Comparison of ENCODE assay signal across 2 cellular contexts in the genomic region with DNA sequence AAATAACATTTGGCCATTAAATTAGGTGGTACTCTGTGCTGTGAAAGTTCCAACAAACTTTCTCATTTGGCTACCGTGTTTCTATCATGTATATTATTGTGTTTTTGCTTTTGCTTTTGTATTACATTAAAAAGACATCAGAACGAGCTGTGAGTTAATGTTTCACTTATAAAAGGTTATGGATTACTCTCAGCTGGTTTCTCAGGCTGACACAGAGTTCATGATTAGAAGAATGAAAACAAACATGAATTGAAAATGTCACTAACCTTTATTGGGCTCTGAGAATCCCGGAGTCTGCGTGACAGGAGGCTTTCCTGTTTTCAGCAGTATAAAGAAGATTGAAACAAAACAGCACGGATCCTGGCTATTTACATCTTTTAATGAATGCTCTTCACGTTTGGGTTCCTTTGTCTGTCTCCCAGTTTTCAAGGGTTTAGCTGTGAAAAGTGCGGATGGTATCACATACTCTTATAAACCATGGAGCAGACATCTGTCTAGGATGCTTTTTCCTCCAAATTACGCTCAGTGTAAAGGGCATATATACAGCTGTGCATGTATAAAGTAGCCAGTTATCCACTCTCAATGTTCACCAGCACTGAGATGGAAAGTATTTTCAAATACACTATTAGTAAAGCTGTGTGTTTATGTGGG.
TF ChIP-seq lines count a peak whose summit lies in the region.

No MANE protein-coding gene starts in this region.

TF ChIP-seq in GM12878, 131 proteins besides CTCF, POLR2A, EP300 and RAD21 (continued from another document):
- TF ChIP-seq, protein P1, sequence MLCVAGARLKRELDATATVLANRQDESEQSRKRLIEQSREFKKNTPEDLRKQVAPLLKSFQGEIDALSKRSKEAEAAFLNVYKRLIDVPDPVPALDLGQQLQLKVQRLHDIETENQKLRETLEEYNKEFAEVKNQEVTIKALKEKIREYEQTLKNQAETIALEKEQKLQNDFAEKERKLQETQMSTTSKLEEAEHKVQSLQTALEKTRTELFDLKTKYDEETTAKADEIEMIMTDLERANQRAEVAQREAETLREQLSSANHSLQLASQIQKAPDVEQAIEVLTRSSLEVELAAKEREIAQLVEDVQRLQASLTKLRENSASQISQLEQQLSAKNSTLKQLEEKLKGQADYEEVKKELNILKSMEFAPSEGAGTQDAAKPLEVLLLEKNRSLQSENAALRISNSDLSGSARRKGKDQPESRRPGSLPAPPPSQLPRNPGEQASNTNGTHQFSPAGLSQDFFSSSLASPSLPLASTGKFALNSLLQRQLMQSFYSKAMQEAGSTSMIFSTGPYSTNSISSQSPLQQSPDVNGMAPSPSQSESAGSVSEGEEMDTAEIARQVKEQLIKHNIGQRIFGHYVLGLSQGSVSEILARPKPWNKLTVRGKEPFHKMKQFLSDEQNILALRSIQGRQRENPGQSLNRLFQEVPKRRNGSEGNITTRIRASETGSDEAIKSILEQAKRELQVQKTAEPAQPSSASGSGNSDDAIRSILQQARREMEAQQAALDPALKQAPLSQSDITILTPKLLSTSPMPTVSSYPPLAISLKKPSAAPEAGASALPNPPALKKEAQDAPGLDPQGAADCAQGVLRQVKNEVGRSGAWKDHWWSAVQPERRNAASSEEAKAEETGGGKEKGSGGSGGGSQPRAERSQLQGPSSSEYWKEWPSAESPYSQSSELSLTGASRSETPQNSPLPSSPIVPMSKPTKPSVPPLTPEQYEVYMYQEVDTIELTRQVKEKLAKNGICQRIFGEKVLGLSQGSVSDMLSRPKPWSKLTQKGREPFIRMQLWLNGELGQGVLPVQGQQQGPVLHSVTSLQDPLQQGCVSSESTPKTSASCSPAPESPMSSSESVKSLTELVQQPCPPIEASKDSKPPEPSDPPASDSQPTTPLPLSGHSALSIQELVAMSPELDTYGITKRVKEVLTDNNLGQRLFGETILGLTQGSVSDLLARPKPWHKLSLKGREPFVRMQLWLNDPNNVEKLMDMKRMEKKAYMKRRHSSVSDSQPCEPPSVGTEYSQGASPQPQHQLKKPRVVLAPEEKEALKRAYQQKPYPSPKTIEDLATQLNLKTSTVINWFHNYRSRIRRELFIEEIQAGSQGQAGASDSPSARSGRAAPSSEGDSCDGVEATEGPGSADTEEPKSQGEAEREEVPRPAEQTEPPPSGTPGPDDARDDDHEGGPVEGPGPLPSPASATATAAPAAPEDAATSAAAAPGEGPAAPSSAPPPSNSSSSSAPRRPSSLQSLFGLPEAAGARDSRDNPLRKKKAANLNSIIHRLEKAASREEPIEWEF (IDR thresholded peaks at IDR 0.05; ENCODE audit: insufficient replicate concordance, low read depth, low read length): no peak
- TF ChIP-seq, protein P2, sequence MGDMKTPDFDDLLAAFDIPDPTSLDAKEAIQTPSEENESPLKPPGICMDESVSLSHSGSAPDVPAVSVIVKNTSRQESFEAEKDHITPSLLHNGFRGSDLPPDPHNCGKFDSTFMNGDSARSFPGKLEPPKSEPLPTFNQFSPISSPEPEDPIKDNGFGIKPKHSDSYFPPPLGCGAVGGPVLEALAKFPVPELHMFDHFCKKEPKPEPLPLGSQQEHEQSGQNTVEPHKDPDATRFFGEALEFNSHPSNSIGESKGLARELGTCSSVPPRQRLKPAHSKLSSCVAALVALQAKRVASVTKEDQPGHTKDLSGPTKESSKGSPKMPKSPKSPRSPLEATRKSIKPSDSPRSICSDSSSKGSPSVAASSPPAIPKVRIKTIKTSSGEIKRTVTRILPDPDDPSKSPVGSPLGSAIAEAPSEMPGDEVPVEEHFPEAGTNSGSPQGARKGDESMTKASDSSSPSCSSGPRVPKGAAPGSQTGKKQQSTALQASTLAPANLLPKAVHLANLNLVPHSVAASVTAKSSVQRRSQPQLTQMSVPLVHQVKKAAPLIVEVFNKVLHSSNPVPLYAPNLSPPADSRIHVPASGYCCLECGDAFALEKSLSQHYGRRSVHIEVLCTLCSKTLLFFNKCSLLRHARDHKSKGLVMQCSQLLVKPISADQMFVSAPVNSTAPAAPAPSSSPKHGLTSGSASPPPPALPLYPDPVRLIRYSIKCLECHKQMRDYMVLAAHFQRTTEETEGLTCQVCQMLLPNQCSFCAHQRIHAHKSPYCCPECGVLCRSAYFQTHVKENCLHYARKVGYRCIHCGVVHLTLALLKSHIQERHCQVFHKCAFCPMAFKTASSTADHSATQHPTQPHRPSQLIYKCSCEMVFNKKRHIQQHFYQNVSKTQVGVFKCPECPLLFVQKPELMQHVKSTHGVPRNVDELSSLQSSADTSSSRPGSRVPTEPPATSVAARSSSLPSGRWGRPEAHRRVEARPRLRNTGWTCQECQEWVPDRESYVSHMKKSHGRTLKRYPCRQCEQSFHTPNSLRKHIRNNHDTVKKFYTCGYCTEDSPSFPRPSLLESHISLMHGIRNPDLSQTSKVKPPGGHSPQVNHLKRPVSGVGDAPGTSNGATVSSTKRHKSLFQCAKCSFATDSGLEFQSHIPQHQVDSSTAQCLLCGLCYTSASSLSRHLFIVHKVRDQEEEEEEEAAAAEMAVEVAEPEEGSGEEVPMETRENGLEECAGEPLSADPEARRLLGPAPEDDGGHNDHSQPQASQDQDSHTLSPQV (IDR thresholded peaks at IDR 0.05): no peak
- TF ChIP-seq, protein P3, sequence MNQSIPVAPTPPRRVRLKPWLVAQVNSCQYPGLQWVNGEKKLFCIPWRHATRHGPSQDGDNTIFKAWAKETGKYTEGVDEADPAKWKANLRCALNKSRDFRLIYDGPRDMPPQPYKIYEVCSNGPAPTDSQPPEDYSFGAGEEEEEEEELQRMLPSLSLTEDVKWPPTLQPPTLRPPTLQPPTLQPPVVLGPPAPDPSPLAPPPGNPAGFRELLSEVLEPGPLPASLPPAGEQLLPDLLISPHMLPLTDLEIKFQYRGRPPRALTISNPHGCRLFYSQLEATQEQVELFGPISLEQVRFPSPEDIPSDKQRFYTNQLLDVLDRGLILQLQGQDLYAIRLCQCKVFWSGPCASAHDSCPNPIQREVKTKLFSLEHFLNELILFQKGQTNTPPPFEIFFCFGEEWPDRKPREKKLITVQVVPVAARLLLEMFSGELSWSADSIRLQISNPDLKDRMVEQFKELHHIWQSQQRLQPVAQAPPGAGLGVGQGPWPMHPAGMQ (IDR thresholded peaks at IDR 0.05; ENCODE audit: borderline replicate concordance): no peak
- TF ChIP-seq ZNF274 (IDR thresholded peaks at IDR 0.05; ENCODE audit: insufficient read depth, insufficient read length): no peak

TF ChIP-seq in neural cell, 6 proteins besides CTCF, POLR2A, EP300 and RAD21 (continued from another document):
- TF ChIP-seq, protein P4, sequence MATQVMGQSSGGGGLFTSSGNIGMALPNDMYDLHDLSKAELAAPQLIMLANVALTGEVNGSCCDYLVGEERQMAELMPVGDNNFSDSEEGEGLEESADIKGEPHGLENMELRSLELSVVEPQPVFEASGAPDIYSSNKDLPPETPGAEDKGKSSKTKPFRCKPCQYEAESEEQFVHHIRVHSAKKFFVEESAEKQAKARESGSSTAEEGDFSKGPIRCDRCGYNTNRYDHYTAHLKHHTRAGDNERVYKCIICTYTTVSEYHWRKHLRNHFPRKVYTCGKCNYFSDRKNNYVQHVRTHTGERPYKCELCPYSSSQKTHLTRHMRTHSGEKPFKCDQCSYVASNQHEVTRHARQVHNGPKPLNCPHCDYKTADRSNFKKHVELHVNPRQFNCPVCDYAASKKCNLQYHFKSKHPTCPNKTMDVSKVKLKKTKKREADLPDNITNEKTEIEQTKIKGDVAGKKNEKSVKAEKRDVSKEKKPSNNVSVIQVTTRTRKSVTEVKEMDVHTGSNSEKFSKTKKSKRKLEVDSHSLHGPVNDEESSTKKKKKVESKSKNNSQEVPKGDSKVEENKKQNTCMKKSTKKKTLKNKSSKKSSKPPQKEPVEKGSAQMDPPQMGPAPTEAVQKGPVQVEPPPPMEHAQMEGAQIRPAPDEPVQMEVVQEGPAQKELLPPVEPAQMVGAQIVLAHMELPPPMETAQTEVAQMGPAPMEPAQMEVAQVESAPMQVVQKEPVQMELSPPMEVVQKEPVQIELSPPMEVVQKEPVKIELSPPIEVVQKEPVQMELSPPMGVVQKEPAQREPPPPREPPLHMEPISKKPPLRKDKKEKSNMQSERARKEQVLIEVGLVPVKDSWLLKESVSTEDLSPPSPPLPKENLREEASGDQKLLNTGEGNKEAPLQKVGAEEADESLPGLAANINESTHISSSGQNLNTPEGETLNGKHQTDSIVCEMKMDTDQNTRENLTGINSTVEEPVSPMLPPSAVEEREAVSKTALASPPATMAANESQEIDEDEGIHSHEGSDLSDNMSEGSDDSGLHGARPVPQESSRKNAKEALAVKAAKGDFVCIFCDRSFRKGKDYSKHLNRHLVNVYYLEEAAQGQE (IDR thresholded peaks at IDR 0.05; ENCODE audit: borderline replicate concordance): no peak
- no peak for TF ChIP-seq POLR2AphosphoS5 (IDR thresholded peaks at IDR 0.05)
- no peak for TF ChIP-seq MXI1 (conservative IDR thresholded peaks at IDR 0.05; ENCODE audit: poor library complexity, severe bottlenecking)
- no peak for TF ChIP-seq EZH2 (IDR thresholded peaks at IDR 0.05; ENCODE audit: borderline replicate concordance, insufficient read depth, low read length, poor library complexity, severe bottlenecking)
TF ChIP-seq in neural cell: peak in this region for 0.
